In the genomic region with DNA sequence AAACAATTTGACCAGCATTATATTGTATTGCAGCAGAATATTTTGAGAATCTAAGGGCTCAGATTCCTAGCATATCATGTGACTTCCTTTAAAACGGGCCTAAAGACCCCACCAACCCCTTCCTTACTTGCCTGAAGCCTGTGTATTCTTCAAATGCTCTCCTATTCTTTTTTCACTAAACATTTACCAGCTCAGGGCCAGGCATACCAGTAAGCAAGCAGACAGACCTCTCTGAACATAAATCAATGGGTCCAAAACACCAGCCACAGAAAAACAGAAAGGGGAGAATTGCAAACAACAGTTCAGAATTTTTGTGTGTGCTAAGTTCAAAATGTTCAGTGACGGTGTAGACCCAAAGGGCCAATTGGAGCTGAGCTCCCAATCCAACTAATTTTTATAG, we compare ENCODE assay signal across 1 cellular context.
TF ChIP-seq lines count a peak whose summit lies in the region.

No MANE protein-coding gene starts in this region.

TF ChIP-seq in HepG2, 621 proteins besides CTCF, POLR2A, EP300 and RAD21 (continued from another document and continues in another):
- TF ChIP-seq, protein P1, sequence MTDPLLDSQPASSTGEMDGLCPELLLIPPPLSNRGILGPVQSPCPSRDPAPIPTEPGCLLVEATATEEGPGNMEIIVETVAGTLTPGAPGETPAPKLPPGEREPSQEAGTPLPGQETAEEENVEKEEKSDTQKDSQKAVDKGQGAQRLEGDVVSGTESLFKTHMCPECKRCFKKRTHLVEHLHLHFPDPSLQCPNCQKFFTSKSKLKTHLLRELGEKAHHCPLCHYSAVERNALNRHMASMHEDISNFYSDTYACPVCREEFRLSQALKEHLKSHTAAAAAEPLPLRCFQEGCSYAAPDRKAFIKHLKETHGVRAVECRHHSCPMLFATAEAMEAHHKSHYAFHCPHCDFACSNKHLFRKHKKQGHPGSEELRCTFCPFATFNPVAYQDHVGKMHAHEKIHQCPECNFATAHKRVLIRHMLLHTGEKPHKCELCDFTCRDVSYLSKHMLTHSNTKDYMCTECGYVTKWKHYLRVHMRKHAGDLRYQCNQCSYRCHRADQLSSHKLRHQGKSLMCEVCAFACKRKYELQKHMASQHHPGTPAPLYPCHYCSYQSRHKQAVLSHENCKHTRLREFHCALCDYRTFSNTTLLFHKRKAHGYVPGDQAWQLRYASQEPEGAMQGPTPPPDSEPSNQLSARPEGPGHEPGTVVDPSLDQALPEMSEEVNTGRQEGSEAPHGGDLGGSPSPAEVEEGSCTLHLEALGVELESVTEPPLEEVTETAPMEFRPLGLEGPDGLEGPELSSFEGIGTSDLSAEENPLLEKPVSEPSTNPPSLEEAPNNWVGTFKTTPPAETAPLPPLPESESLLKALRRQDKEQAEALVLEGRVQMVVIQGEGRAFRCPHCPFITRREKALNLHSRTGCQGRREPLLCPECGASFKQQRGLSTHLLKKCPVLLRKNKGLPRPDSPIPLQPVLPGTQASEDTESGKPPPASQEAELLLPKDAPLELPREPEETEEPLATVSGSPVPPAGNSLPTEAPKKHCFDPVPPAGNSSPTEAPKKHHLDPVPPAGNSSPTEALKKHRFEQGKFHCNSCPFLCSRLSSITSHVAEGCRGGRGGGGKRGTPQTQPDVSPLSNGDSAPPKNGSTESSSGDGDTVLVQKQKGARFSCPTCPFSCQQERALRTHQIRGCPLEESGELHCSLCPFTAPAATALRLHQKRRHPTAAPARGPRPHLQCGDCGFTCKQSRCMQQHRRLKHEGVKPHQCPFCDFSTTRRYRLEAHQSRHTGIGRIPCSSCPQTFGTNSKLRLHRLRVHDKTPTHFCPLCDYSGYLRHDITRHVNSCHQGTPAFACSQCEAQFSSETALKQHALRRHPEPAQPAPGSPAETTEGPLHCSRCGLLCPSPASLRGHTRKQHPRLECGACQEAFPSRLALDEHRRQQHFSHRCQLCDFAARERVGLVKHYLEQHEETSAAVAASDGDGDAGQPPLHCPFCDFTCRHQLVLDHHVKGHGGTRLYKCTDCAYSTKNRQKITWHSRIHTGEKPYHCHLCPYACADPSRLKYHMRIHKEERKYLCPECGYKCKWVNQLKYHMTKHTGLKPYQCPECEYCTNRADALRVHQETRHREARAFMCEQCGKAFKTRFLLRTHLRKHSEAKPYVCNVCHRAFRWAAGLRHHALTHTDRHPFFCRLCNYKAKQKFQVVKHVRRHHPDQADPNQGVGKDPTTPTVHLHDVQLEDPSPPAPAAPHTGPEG (CRISPR knock-in tag; IDR thresholded peaks at IDR 0.05) = no peak
- TF ChIP-seq ONECUT2 (CRISPR knock-in tag; IDR thresholded peaks at IDR 0.05) (0 out of 2 replicates have a peak, but pooled peaks have one; percentile 66), ZMYM4 (CRISPR knock-in tag; IDR thresholded peaks at IDR 0.05) (peak; percentile 57), U2AF1 (optimal IDR thresholded peaks at IDR 0.05; ENCODE audit: low read depth, low read length) (no peak), GTF2F1 (IDR thresholded peaks at IDR 0.05; ENCODE audit: low read length) (no peak), FOXJ3 (CRISPR knock-in tag; IDR thresholded peaks at IDR 0.05; ENCODE audit: borderline replicate concordance) (peak; percentile 39; the same call in 1 of the 2 replicates), ZNF20 (CRISPR knock-in tag; IDR thresholded peaks at IDR 0.05) (no peak), TARDBP (CRISPR knock-in tag; IDR thresholded peaks at IDR 0.05) (peak; percentile 51; the same call in 1 of the 2 replicates), PTBP1 (IDR thresholded peaks at IDR 0.05; ENCODE audit: low read depth, low read length, poor library complexity, severe bottlenecking) (no peak), ZSCAN29 (CRISPR knock-in tag; conservative IDR thresholded peaks at IDR 0.05) (peak; percentile 99), ZFY (CRISPR knock-in tag; IDR thresholded peaks at IDR 0.05) (no peak), HNF4A (CRISPR knock-in tag; IDR thresholded peaks at IDR 0.05) (peak; percentile 70), ZNF747 (CRISPR knock-in tag; IDR thresholded peaks at IDR 0.05; ENCODE audit: borderline replicate concordance) (no peak), SMC3 (IDR thresholded peaks at IDR 0.05; ENCODE audit: low read length) (no peak), ZNF589 (CRISPR knock-in tag; conservative IDR thresholded peaks at IDR 0.05) (no peak)
- TF ChIP-seq, protein P2, sequence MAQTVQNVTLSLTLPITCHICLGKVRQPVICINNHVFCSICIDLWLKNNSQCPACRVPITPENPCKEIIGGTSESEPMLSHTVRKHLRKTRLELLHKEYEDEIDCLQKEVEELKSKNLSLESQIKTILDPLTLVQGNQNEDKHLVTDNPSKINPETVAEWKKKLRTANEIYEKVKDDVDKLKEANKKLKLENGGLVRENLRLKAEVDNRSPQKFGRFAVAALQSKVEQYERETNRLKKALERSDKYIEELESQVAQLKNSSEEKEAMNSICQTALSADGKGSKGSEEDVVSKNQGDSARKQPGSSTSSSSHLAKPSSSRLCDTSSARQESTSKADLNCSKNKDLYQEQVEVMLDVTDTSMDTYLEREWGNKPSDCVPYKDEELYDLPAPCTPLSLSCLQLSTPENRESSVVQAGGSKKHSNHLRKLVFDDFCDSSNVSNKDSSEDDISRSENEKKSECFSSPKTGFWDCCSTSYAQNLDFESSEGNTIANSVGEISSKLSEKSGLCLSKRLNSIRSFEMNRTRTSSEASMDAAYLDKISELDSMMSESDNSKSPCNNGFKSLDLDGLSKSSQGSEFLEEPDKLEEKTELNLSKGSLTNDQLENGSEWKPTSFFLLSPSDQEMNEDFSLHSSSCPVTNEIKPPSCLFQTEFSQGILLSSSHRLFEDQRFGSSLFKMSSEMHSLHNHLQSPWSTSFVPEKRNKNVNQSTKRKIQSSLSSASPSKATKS (CRISPR knock-in tag; IDR thresholded peaks at IDR 0.05) = no peak
- TF ChIP-seq, protein P3, sequence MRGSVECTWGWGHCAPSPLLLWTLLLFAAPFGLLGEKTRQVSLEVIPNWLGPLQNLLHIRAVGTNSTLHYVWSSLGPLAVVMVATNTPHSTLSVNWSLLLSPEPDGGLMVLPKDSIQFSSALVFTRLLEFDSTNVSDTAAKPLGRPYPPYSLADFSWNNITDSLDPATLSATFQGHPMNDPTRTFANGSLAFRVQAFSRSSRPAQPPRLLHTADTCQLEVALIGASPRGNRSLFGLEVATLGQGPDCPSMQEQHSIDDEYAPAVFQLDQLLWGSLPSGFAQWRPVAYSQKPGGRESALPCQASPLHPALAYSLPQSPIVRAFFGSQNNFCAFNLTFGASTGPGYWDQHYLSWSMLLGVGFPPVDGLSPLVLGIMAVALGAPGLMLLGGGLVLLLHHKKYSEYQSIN (CRISPR knock-in tag; IDR thresholded peaks at IDR 0.05; ENCODE audit: borderline replicate concordance) = no peak
- TF ChIP-seq, protein P4, sequence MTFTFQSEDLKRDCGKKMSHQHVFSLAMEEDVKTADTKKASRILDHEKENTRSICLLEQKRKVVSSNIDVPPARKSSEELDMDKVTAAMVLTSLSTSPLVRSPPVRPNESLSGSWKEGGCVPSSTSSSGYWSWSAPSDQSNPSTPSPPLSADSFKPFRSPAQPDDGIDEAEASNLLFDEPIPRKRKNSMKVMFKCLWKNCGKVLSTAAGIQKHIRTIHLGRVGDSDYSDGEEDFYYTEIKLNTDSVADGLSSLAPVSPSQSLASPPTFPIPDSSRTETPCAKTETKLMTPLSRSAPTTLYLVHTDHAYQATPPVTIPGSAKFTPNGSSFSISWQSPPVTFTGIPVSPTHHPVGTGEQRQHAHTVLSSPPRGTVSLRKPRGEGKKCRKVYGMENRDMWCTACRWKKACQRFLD (CRISPR knock-in tag; IDR thresholded peaks at IDR 0.05; ENCODE audit: borderline replicate concordance) = no peak
- TF ChIP-seq, protein P5, sequence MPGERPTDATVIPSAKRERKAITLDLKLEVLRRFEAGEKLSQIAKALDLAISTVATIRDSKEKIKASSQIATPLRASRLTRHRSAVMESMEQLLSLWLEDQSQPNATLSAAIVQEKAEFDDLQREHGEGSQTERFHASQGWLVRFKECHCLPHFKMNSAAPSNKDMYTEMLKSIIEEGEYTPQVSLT (CRISPR knock-in tag; IDR thresholded peaks at IDR 0.05; ENCODE audit: borderline replicate concordance, low read depth) = no peak
- TF ChIP-seq, protein P6, sequence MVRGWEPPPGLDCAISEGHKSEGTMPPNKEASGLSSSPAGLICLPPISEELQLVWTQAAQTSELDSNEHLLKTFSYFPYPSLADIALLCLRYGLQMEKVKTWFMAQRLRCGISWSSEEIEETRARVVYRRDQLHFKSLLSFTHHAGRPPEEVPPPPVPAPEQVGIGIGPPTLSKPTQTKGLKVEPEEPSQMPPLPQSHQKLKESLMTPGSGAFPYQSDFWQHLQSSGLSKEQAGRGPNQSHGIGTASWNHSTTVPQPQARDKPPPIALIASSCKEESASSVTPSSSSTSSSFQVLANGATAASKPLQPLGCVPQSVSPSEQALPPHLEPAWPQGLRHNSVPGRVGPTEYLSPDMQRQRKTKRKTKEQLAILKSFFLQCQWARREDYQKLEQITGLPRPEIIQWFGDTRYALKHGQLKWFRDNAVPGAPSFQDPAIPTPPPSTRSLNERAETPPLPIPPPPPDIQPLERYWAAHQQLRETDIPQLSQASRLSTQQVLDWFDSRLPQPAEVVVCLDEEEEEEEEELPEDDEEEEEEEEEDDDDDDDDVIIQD (CRISPR knock-in tag; IDR thresholded peaks at IDR 0.05; ENCODE audit: low read depth) = 0 out of 2 replicates have a peak, but pooled peaks have one; percentile 39
- TF ChIP-seq, protein P7, sequence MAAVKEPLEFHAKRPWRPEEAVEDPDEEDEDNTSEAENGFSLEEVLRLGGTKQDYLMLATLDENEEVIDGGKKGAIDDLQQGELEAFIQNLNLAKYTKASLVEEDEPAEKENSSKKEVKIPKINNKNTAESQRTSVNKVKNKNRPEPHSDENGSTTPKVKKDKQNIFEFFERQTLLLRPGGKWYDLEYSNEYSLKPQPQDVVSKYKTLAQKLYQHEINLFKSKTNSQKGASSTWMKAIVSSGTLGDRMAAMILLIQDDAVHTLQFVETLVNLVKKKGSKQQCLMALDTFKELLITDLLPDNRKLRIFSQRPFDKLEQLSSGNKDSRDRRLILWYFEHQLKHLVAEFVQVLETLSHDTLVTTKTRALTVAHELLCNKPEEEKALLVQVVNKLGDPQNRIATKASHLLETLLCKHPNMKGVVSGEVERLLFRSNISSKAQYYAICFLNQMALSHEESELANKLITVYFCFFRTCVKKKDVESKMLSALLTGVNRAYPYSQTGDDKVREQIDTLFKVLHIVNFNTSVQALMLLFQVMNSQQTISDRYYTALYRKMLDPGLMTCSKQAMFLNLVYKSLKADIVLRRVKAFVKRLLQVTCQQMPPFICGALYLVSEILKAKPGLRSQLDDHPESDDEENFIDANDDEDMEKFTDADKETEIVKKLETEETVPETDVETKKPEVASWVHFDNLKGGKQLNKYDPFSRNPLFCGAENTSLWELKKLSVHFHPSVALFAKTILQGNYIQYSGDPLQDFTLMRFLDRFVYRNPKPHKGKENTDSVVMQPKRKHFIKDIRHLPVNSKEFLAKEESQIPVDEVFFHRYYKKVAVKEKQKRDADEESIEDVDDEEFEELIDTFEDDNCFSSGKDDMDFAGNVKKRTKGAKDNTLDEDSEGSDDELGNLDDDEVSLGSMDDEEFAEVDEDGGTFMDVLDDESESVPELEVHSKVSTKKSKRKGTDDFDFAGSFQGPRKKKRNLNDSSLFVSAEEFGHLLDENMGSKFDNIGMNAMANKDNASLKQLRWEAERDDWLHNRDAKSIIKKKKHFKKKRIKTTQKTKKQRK (IDR thresholded peaks at IDR 0.05; ENCODE audit: low read length) = no peak
- TF ChIP-seq, protein P8, sequence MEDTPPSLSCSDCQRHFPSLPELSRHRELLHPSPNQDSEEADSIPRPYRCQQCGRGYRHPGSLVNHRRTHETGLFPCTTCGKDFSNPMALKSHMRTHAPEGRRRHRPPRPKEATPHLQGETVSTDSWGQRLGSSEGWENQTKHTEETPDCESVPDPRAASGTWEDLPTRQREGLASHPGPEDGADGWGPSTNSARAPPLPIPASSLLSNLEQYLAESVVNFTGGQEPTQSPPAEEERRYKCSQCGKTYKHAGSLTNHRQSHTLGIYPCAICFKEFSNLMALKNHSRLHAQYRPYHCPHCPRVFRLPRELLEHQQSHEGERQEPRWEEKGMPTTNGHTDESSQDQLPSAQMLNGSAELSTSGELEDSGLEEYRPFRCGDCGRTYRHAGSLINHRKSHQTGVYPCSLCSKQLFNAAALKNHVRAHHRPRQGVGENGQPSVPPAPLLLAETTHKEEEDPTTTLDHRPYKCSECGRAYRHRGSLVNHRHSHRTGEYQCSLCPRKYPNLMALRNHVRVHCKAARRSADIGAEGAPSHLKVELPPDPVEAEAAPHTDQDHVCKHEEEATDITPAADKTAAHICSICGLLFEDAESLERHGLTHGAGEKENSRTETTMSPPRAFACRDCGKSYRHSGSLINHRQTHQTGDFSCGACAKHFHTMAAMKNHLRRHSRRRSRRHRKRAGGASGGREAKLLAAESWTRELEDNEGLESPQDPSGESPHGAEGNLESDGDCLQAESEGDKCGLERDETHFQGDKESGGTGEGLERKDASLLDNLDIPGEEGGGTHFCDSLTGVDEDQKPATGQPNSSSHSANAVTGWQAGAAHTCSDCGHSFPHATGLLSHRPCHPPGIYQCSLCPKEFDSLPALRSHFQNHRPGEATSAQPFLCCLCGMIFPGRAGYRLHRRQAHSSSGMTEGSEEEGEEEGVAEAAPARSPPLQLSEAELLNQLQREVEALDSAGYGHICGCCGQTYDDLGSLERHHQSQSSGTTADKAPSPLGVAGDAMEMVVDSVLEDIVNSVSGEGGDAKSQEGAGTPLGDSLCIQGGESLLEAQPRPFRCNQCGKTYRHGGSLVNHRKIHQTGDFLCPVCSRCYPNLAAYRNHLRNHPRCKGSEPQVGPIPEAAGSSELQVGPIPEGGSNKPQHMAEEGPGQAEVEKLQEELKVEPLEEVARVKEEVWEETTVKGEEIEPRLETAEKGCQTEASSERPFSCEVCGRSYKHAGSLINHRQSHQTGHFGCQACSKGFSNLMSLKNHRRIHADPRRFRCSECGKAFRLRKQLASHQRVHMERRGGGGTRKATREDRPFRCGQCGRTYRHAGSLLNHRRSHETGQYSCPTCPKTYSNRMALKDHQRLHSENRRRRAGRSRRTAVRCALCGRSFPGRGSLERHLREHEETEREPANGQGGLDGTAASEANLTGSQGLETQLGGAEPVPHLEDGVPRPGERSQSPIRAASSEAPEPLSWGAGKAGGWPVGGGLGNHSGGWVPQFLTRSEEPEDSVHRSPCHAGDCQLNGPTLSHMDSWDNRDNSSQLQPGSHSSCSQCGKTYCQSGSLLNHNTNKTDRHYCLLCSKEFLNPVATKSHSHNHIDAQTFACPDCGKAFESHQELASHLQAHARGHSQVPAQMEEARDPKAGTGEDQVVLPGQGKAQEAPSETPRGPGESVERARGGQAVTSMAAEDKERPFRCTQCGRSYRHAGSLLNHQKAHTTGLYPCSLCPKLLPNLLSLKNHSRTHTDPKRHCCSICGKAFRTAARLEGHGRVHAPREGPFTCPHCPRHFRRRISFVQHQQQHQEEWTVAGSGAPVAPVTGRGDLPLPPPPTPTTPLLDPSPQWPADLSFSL (CRISPR knock-in tag; IDR thresholded peaks at IDR 0.05) = no peak
